Comparison of ENCODE assay signal across 12 cellular contexts in the genomic region with DNA sequence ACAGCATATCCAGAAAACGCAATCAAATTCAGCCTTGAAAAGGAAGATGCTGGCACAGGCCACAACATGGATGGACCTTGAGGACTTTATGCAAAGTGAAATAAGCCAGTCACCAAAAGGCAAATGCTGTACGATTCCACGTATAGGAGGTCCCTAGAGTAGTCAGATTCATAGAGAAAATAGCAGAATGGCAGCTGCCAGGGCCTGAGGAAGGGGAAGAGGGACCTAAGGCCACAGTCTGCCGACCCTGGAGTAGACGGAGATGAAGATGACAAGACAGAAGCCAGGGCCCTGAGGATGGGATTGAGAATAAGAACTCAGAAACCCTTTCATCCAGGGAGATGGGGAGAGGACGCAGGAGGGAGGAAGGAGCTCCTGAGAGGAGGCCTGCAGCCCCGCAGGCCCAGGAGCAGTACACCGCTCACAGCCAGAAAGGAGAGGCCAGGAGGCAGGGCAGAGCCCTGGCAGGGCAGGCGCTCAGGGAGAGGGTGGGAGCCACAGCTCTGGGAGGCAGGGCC. TPM values are rescaled to one million over a fixed set of nuclear protein-coding genes. Genes with fewer than 3 reads are reported as not detected.
DNase-seq lines count a peak whose midpoint lies in the region; ATAC-seq and TF ChIP-seq lines count a peak whose summit lies in the region.
"Had no signal": no experiment of that assay in that cellular context is flagged by ENCODE, and none has a peak within 500 bp of the region (broad histone marks: within the 10 kb centered on the region; RNA-seq: fewer than 3 reads in every experiment).

No MANE protein-coding gene starts in this region.

- no peaks in the 10 kb centered on the region for H3K9me3 ChIP-seq in spleen

- peak overlapping the region; percentile 93 for H3K27ac Mint-ChIP-seq in activated CD4-positive, alpha-beta T cell treated with anti-CD3 and anti-CD28 coated beads, Interleukin-2, amount 10 ng/mL, durations not matched to agents 7 days and 5 days
- H3K27ac Mint-ChIP-seq in activated CD8-positive, alpha-beta T cell treated with anti-CD3 and anti-CD28 coated beads, Interleukin-2, amount 10 ng/mL, durations not matched to agents 7 days and 5 days = peak overlapping the region; percentile 97
- H3K27ac Mint-ChIP-seq: WTC11 had no signal

- WGBS in spleen, 5 donors = 75 to 87% (median 84%) methylated on average over 9 of the region's 9 CpGs

- no peaks in the 10 kb centered on the region for H3K27me3 ChIP-seq in spleen (replicated peaks in 1 of 7)

- no peaks in the 10 kb centered on the region for H3K9me3 Mint-ChIP-seq in activated CD4-positive, alpha-beta T cell treated with anti-CD3 and anti-CD28 coated beads, Interleukin-2, amount 10 ng/mL, durations not matched to agents 7 days and 5 days
- no peaks in the 10 kb centered on the region for H3K9me3 Mint-ChIP-seq in activated CD8-positive, alpha-beta T cell treated with anti-CD3 and anti-CD28 coated beads, Interleukin-2, amount 10 ng/mL, durations not matched to agents 7 days and 5 days (ENCODE audit: insufficient read depth)
- H3K9me3 Mint-ChIP-seq: WTC11 had no signal

- TF ChIP-seq CTCF in spleen (IDR thresholded peaks at IDR 0.05 in 8 of 11, conservative IDR thresholded peaks at IDR 0.05 in 3 of 11) (no peak), GM10266 (IDR thresholded peaks at IDR 0.05; ENCODE audit: control insufficient read depth, insufficient read depth, low read depth, missing control alignments) (no peak)

- peaks cover 0 to 33% (median 7%) of the 10 kb centered on the region in 6 donors for H3K36me3 ChIP-seq in spleen

- ATAC-seq in GM21528 (IDR thresholded peaks at IDR 0.05; ENCODE audit: low FRiP score, unreplicated experiment) = peak; percentile 14
- ATAC-seq in activated CD8-positive, alpha-beta T cell treated with anti-CD3 and anti-CD28 coated beads, Interleukin-2, amount 10 ng/mL, durations not matched to agents 7 days and 5 days = peak; percentile 5
- no peak for ATAC-seq in HG03469 (IDR thresholded peaks at IDR 0.05; ENCODE audit: unreplicated experiment)
- ATAC-seq: WTC11 had no signal

- peak overlapping the region in 3 of 8 donors; percentile 2 to 45 (median 39) for H3K4me3 ChIP-seq in spleen

- CTCF ChIA-PET in activated CD4-positive, alpha-beta T cell treated with anti-CD3 and anti-CD28 coated beads, Interleukin-2, amount 10 ng/mL, durations not matched to agents 7 days and 5 days (lab: Charles Lee) = interaction anchor here (0.7 to 2.0 kb wide), 2 partner anchors 8 to 14 kb away, joined by 3 to 5 read pairs; partner anchors contain the start of gene MTERF4
- CTCF ChIA-PET in activated CD8-positive, alpha-beta T cell treated with anti-CD3 and anti-CD28 coated beads, Interleukin-2, amount 10 ng/mL, durations not matched to agents 7 days and 5 days (lab: Charles Lee) = interaction anchor here (1.0 to 1.2 kb wide), 2 partner anchors 32 to 39 kb away, joined by 3 read pairs; partner anchors contain the start of gene PASK

- peaks cover 9 to 78% (median 30%) of the 10 kb centered on the region in 6 donors for H3K4me1 ChIP-seq in spleen

- TF ChIP-seq POLR2A in spleen (IDR thresholded peaks at IDR 0.05) = no peak
- no peak for TF ChIP-seq POLR2A in erythroblast (IDR thresholded peaks at IDR 0.05; ENCODE audit: low read length)

- POLR2A ChIA-PET in activated CD4-positive, alpha-beta T cell treated with anti-CD3 and anti-CD28 coated beads, Interleukin-2, amount 10 ng/mL, durations not matched to agents 7 days and 5 days (lab: Charles Lee) = no interaction called here
- POLR2A ChIA-PET in activated CD8-positive, alpha-beta T cell treated with anti-CD3 and anti-CD28 coated beads, Interleukin-2, amount 10 ng/mL, durations not matched to agents 7 days and 5 days (lab: Charles Lee) = interaction anchor here (0.6 to 5.1 kb wide), 8 partner anchors 8 to 205 kb away, joined by 3 to 37 read pairs (median 6); partner anchors contain the start of genes HDLBP, MTERF4, PASK and PPP1R7

- no peak overlapping the region for H3K4me3 Mint-ChIP-seq in activated CD4-positive, alpha-beta T cell treated with anti-CD3 and anti-CD28 coated beads, Interleukin-2, amount 10 ng/mL, durations not matched to agents 7 days and 5 days
- H3K4me3 Mint-ChIP-seq in activated CD8-positive, alpha-beta T cell treated with anti-CD3 and anti-CD28 coated beads, Interleukin-2, amount 10 ng/mL, durations not matched to agents 7 days and 5 days = peak overlapping the region; percentile 73
- H3K4me3 Mint-ChIP-seq: WTC11 had no signal

- H3K27me3 Mint-ChIP-seq in activated CD4-positive, alpha-beta T cell treated with anti-CD3 and anti-CD28 coated beads, Interleukin-2, amount 10 ng/mL, durations not matched to agents 7 days and 5 days = no peaks in the 10 kb centered on the region
- H3K27me3 Mint-ChIP-seq in activated CD8-positive, alpha-beta T cell treated with anti-CD3 and anti-CD28 coated beads, Interleukin-2, amount 10 ng/mL, durations not matched to agents 7 days and 5 days (ENCODE audit: low read depth) = no peaks in the 10 kb centered on the region

- peaks cover 39% of the 10 kb centered on the region for H3K4me1 Mint-ChIP-seq in activated CD4-positive, alpha-beta T cell treated with anti-CD3 and anti-CD28 coated beads, Interleukin-2, amount 10 ng/mL, durations not matched to agents 7 days and 5 days
- peaks cover 52% of the 10 kb centered on the region for H3K4me1 Mint-ChIP-seq in activated CD8-positive, alpha-beta T cell treated with anti-CD3 and anti-CD28 coated beads, Interleukin-2, amount 10 ng/mL, durations not matched to agents 7 days and 5 days (ENCODE audit: low read depth)
- H3K4me1 Mint-ChIP-seq: WTC11 had no signal

- H3K27ac ChIP-seq in spleen = peak overlapping the region; percentile 29 to 87 (median 80)

- intact Hi-C loops in spleen (cut with DNase I; ENCODE audit: low total_unique reads) = no loop called here

- H3K36me3 Mint-ChIP-seq in activated CD4-positive, alpha-beta T cell treated with anti-CD3 and anti-CD28 coated beads, Interleukin-2, amount 10 ng/mL, durations not matched to agents 7 days and 5 days (ENCODE audit: low read depth) = peaks cover 33% of the 10 kb centered on the region
- H3K36me3 Mint-ChIP-seq in activated CD8-positive, alpha-beta T cell treated with anti-CD3 and anti-CD28 coated beads, Interleukin-2, amount 10 ng/mL, durations not matched to agents 7 days and 5 days (ENCODE audit: low read depth) = peaks cover 40% of the 10 kb centered on the region

- no peak for DNase-seq in activated CD4-positive, alpha-beta T cell treated with anti-CD3 and anti-CD28 coated beads, Interleukin-2, amount 10 ng/mL, durations not matched to agents 7 days and 5 days
- no peak for DNase-seq in activated CD4-positive, alpha-beta T cell treated with anti-CD3 and anti-CD28 coated beads, Interleukin-2, amount 50 U/mL, for 1 hour
- no peak for DNase-seq in activated CD8-positive, alpha-beta T cell treated with anti-CD3 and anti-CD28 coated beads, Interleukin-2, amount 10 ng/mL, durations not matched to agents 7 days and 5 days
- DNase-seq in spleen (no peak), GM10266 (ENCODE audit: extremely low spot score) (no peak), erythroblast (lab: John Stamatoyannopoulos, UW) (no peak)
- DNase-seq: KG1, NCI-H1417, NCI-H2227 treated with DMSO at 0.1 percent for 48 hours had no signal

RNA-seq across cellular contexts. Expression of gene MTERF4, which starts 8.1 kb away (rescaled TPM):
- total RNA-seq in activated CD4-positive, alpha-beta T cell treated with anti-CD3 and anti-CD28 coated beads, Interleukin-2, amount 10 ng/mL, durations not matched to agents 7 days and 5 days = 10 to 100 TPM; 38.0 to 41.0 TPM
- 10 to 100 TPM; 24.1 to 26.3 TPM for total RNA-seq in activated CD8-positive, alpha-beta T cell treated with anti-CD3 and anti-CD28 coated beads, Interleukin-2, amount 10 ng/mL, durations not matched to agents 7 days and 5 days
- 10 to 100 TPM; 38.4 to 74.0 (median 51.1) TPM for total RNA-seq in spleen
- 10 to 100 TPM; 28.4 to 33.7 (median 30.6) TPM for polyA plus RNA-seq in spleen

RNA-seq across cellular contexts. Expression of gene PASK, which starts 39.1 kb away (rescaled TPM):
- 10 to 100 TPM; 55.5 to 62.0 TPM for total RNA-seq in activated CD4-positive, alpha-beta T cell treated with anti-CD3 and anti-CD28 coated beads, Interleukin-2, amount 10 ng/mL, durations not matched to agents 7 days and 5 days
- 10 to 100 TPM; 46.7 to 52.4 TPM for total RNA-seq in activated CD8-positive, alpha-beta T cell treated with anti-CD3 and anti-CD28 coated beads, Interleukin-2, amount 10 ng/mL, durations not matched to agents 7 days and 5 days
- total RNA-seq in spleen = 10 to 100 TPM; 10.4 to 35.6 (median 20.8) TPM
- polyA plus RNA-seq in spleen = 10 to 100 TPM in 2 of 3 donors, 1 to 10 TPM in 1; 8.0 to 11.8 (median 10.6) TPM

RNA-seq across cellular contexts. Expression of gene PPP1R7, which starts 40.1 kb away (rescaled TPM):
- total RNA-seq in activated CD4-positive, alpha-beta T cell treated with anti-CD3 and anti-CD28 coated beads, Interleukin-2, amount 10 ng/mL, durations not matched to agents 7 days and 5 days = 100 to 1,000 TPM in 1 of 2 experiments, 10 to 100 TPM in 1; 89.5 to 110 TPM
- 10 to 100 TPM; 90.8 to 97.2 TPM for total RNA-seq in activated CD8-positive, alpha-beta T cell treated with anti-CD3 and anti-CD28 coated beads, Interleukin-2, amount 10 ng/mL, durations not matched to agents 7 days and 5 days
- total RNA-seq in spleen = 10 to 100 TPM; 36.1 to 89.3 (median 49.8) TPM
- 10 to 100 TPM; 37.3 to 56.5 (median 47.9) TPM for polyA plus RNA-seq in spleen
